In the genomic region with DNA sequence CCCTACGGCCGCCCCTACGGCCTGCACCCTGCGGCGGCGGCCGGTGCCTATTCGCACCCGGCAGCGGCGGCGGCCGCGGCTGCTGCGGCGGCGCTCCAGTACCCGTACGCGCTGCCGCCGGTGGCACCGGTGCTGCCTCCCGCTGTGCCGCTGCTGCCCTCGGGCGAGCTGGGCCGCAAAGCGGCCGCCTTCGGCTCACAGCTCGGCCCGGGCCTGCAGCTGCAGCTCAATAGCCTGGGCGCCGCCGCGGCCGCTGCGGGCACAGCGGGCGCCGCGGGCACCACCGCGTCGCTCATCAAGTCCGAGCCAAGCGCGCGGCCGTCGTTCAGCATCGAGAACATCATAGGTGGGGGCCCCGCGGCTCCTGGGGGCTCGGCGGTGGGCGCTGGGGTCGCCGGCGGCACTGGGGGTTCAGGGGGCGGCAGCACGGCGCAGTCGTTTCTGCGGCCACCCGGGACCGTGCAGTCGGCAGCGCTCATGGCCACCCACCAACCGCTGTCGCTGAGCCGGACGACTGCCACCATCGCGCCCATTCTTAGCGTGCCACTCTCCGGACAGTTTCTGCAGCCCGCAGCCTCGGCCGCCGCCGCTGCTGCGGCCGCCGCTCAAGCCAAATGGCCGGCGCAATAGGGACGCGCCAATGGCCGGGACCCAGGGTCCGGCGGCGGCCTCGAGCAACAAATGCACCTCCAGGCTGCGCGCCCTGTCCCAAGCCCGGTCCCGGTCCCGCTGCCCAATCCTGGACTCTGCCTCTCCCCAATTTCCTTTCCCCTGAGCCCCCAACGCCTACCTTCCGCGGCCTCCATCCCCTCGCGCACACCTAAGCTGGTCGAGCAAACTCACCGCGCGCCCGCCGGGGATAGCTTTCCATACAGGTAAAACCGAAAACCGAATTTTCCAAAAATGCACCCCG, we compare ENCODE assay signal across 10 cellular contexts. TPM values are rescaled to one million over a fixed set of nuclear protein-coding genes. Genes with fewer than 3 reads are reported as not detected.
DNase-seq lines count a peak whose midpoint lies in the region; ATAC-seq and TF ChIP-seq lines count a peak whose summit lies in the region.
"Had no signal": no experiment of that assay in that cellular context is flagged by ENCODE, and none has a peak within 500 bp of the region (broad histone marks: within the 10 kb centered on the region; RNA-seq: fewer than 3 reads in every experiment).

No MANE protein-coding gene starts in this region.

- peaks cover 0 to 52% (median 24%) of the 10 kb centered on the region in 11 experiments; a peak in 13 of 22 replicates for H4K20me1 ChIP-seq in BLaER1 treated with 17β-estradiol and CSF1 and Interleukin-3, amounts not matched to agents 10 nM and 100 nM

- H3K4me1 ChIP-seq in BLaER1 treated with 17β-estradiol and CSF1 and Interleukin-3, amounts not matched to agents 10 nM and 100 nM: peaks cover 0 to 10% (median 2%) of the 10 kb centered on the region in 10 experiments; a peak in 4 of 20 replicates
- peaks cover 32% of the 10 kb centered on the region for H3K4me1 ChIP-seq in mucosa of descending colon (ENCODE audit: low read depth)

- peaks cover 43% of the 10 kb centered on the region for H3K36me3 Mint-ChIP-seq in activated T-helper 17 cell treated with anti-CD3 and anti-CD28 coated beads, Interleukin-2, amount 50 U/mL, for 72 hours (ENCODE audit: low read depth)

- H3K9me3 Mint-ChIP-seq in activated T-helper 17 cell treated with anti-CD3 and anti-CD28 coated beads, Interleukin-2, amount 50 U/mL, for 72 hours: peaks cover 3% of the 10 kb centered on the region

- peak overlapping the region in 9 of 10 experiments; percentile 23 to 62 (median 43); a peak in 16 of 20 replicates for H3K4me3 ChIP-seq in BLaER1 treated with 17β-estradiol and CSF1 and Interleukin-3, amounts not matched to agents 10 nM and 100 nM
- H3K4me3 ChIP-seq in GM08714 (ENCODE audit: low read length) (peak overlapping the region; percentile 73; the same call in 1 of the 2 replicates), mucosa of descending colon (no peak overlapping the region)

- peak overlapping the region in 3 of 11 experiments; percentile 30 to 43 (median 33); a peak in 5 of 22 replicates for H3K4me2 ChIP-seq in BLaER1 treated with 17β-estradiol and CSF1 and Interleukin-3, amounts not matched to agents 10 nM and 100 nM
- H3K4me2 ChIP-seq: KMS-11 had no signal

- peaks cover 18% of the 10 kb centered on the region for H3K4me1 Mint-ChIP-seq in activated T-helper 17 cell treated with anti-CD3 and anti-CD28 coated beads, Interleukin-2, amount 50 U/mL, for 72 hours

- H3K27ac ChIP-seq in BLaER1 treated with 17β-estradiol and CSF1 and Interleukin-3, amounts not matched to agents 10 nM and 100 nM: no peak overlapping the region
- H3K27ac ChIP-seq: KMS-11 had no signal

- intact Hi-C loops in mucosa of descending colon (cut with DNase I, micrococcal nuclease): no loop called here

- DNase-seq in mucosa of descending colon (peak in 1 of 3 donors; percentile 25), epidermal melanocyte (ENCODE audit: insufficient read length, low spot score) (no peak), RPMI8226 (no peak), anterior cingulate cortex (lab: John Stamatoyannopoulos, UW) (no peak)

- no peak overlapping the region for H3K9ac ChIP-seq in BLaER1 treated with 17β-estradiol and CSF1 and Interleukin-3, amounts not matched to agents 10 nM and 100 nM
- H3K9ac ChIP-seq: KMS-11 had no signal

- peaks cover 0 to 6% (median 0%) of the 10 kb centered on the region in 11 experiments; a peak in 2 of 22 replicates for H3K36me3 ChIP-seq in BLaER1 treated with 17β-estradiol and CSF1 and Interleukin-3, amounts not matched to agents 10 nM and 100 nM
- no peaks in the 10 kb centered on the region for H3K36me3 ChIP-seq in mucosa of descending colon (ENCODE audit: low read depth)

- ATAC-seq in activated T-helper 17 cell treated with anti-CD3 and anti-CD28 coated beads, Interleukin-2, amount 50 U/mL, for 72 hours (replicated peaks): no peak
- peak; percentile 25 for ATAC-seq in mucosa of descending colon
- no peak for ATAC-seq in GM18907 (IDR thresholded peaks at IDR 0.05; ENCODE audit: unreplicated experiment)

- peaks cover 59% of the 10 kb centered on the region for H3K27me3 Mint-ChIP-seq in activated T-helper 17 cell treated with anti-CD3 and anti-CD28 coated beads, Interleukin-2, amount 50 U/mL, for 72 hours

- no peak for TF ChIP-seq CTCF in mucosa of descending colon (IDR thresholded peaks at IDR 0.05)

- H3K27ac Mint-ChIP-seq in activated T-helper 17 cell treated with anti-CD3 and anti-CD28 coated beads, Interleukin-2, amount 50 U/mL, for 72 hours: no peak overlapping the region

- peaks cover 54 to 68% (median 60%) of the 10 kb centered on the region in 11 experiments for H3K9me3 ChIP-seq in BLaER1 treated with 17β-estradiol and CSF1 and Interleukin-3, amounts not matched to agents 10 nM and 100 nM (replicated peaks in 1 of 11)
- no peaks in the 10 kb centered on the region for H3K9me3 ChIP-seq in mucosa of descending colon

- peak overlapping the region; percentile 61 for H3K4me3 Mint-ChIP-seq in activated T-helper 17 cell treated with anti-CD3 and anti-CD28 coated beads, Interleukin-2, amount 50 U/mL, for 72 hours

- H3K27me3 ChIP-seq in BLaER1 treated with 17β-estradiol and CSF1 and Interleukin-3, amounts not matched to agents 10 nM and 100 nM: peaks cover 100% of the 10 kb centered on the region in 11 experiments

RNA-seq across cellular contexts. Expression of a gene that starts 1.8 kb away (rescaled TPM):
- total RNA-seq in activated T-helper 17 cell treated with anti-CD3 and anti-CD28 coated beads, Interleukin-2, amount 50 U/mL, for 72 hours: not detected
- 1 to 10 TPM in 1 of 3 donors, under 1 TPM in 2; 0.14 to 5.0 (median 0.55) TPM for total RNA-seq in mucosa of descending colon
- total RNA-seq: activated CD8-positive, alpha-beta memory T cell treated with anti-CD3 and anti-CD28 coated beads for 36 hours had no signal

RNA-seq across cellular contexts. Expression of a gene that starts 43.3 kb away (rescaled TPM):
- total RNA-seq in activated T-helper 17 cell treated with anti-CD3 and anti-CD28 coated beads, Interleukin-2, amount 50 U/mL, for 72 hours: 10 to 100 TPM; 18.1 to 20.4 TPM
- 10 to 100 TPM in 2 of 3 donors, 1 to 10 TPM in 1; 9.2 to 14.5 (median 13.7) TPM for total RNA-seq in mucosa of descending colon
